12 cellular contexts compared by ENCODE assay signal in the genomic region with DNA sequence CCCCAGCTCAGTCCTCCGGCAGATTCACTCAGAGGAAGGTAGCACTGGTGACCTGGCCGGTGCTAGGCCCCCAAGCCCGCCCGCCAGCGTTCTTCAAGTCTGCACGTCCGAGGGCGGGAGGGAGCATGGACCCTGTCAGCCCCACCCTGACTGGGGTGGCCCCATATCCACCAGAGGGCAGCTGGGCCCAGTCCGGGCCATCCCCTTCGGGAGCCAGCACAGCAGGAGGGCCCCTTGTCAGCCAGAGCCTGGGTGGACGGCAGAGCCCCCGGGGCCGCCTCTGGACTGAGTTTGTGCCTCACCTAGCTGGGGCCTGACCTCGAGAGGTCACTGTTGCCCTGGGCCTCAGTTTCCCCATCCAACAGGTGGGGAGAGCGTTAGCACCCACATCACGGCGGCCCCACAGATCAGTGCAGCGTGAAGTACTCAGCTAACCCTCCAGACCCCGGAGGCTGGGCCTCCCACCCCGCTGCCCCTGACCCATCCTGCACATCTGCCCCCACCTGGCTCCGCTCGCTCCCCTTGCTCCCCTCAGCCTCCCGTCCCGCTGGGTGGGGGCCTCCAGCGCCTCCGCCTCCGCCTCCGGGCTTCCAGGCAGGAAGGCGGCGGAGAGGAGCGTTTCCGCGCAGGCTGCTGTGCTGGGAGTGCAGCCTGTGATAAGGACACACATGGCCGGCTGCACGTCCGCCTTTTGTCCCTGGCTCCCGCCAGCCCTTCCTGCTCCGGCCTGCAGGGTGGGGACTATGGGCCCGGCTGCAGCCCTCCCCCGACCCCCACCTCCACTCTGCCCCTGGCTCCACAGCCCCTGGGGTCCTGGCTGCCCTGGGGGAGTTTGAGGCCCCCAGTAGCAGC. TPM values are rescaled to one million over a fixed set of nuclear protein-coding genes. Genes with fewer than 3 reads are reported as not detected.
DNase-seq lines count a peak whose midpoint lies in the region; ATAC-seq and TF ChIP-seq lines count a peak whose summit lies in the region.
"Had no signal": no experiment of that assay in that cellular context is flagged by ENCODE, and none has a peak within 500 bp of the region (broad histone marks: within the 10 kb centered on the region; RNA-seq: fewer than 3 reads in every experiment).

No MANE protein-coding gene starts in this region.

- TF ChIP-seq POLR2A in erythroblast (IDR thresholded peaks at IDR 0.05; ENCODE audit: low read length) (peak; percentile 21), upper lobe of left lung (IDR thresholded peaks at IDR 0.05) (peak in 1 of 4 donors; percentile 46)

- no peaks in the 10 kb centered on the region for H3K27me3 ChIP-seq in mesendoderm (ENCODE audit: insufficient read depth, low read length, poor library complexity)
- peaks cover 0 to 9% (median 0%) of the 10 kb centered on the region in 4 donors for H3K27me3 ChIP-seq in upper lobe of left lung

- no peak overlapping the region for H2BK15ac ChIP-seq in mesendoderm (replicated peaks; ENCODE audit: low read depth)

- no peak overlapping the region for H4K5ac ChIP-seq in mesendoderm (ENCODE audit: low read length)

- no peak overlapping the region for H3K4ac ChIP-seq in mesendoderm (ENCODE audit: low read depth, low read length)

- H3K9me3 ChIP-seq in upper lobe of left lung, result no peaks in the 10 kb centered on the region
- H3K9me3 ChIP-seq: neutrophil had no signal

- TF ChIP-seq CTCF in upper lobe of left lung (IDR thresholded peaks at IDR 0.05), result peak in 4 of 6 experiments; percentile 11 to 52 (median 38)

- peak; percentile 75 to 99 (median 95) for TF ChIP-seq EP300 in upper lobe of left lung (IDR thresholded peaks at IDR 0.05)

- H3K23ac ChIP-seq in mesendoderm (ENCODE audit: low read length), result no peak overlapping the region

- H3K36me3 ChIP-seq in mesendoderm (ENCODE audit: control insufficient read depth, insufficient read depth, low read length) (no peaks in the 10 kb centered on the region), upper lobe of left lung (no peaks in the 10 kb centered on the region)
- H3K36me3 ChIP-seq: neutrophil had no signal

- peak overlapping the region; percentile 67 for H3K56ac ChIP-seq in mesendoderm (ENCODE audit: low read length)

- no peak overlapping the region for H2BK120ac ChIP-seq in mesendoderm (ENCODE audit: low read depth, low read length)

- no peak overlapping the region for H4K8ac ChIP-seq in mesendoderm (ENCODE audit: low read depth, low read length)

- WGBS in mesendoderm (ENCODE audit: extremely low coverage, insufficient coverage, low lambda C conversion rate), result no CpG with 5 or more reads among the region's 40 CpGs
- 28 to 48% methylated on average over 9 to 28 of the region's 40 CpGs for WGBS in upper lobe of left lung, 2 donors

- H3K4me2 ChIP-seq in mesendoderm (ENCODE audit: low read length), result no peak overlapping the region

- no peak overlapping the region for H3K9ac ChIP-seq in mesendoderm (ENCODE audit: low read length)

- no peaks in the 10 kb centered on the region for H3K79me2 ChIP-seq in mesendoderm (ENCODE audit: control insufficient read depth, insufficient read depth, low read length)

- H3K18ac ChIP-seq in mesendoderm (ENCODE audit: low read length), result no peak overlapping the region

- H2AK5ac ChIP-seq in mesendoderm (ENCODE audit: low read length), result no peak overlapping the region

- H3K4me1 ChIP-seq in mesendoderm (ENCODE audit: control insufficient read depth, low read depth, low read length) (no peaks in the 10 kb centered on the region), upper lobe of left lung (peaks cover 28 to 79% (median 42%) of the 10 kb centered on the region in 4 donors)

- ATAC-seq in upper lobe of left lung (ENCODE audit: low FRiP score in 2 of 2), result peak in 1 of 2 donors; percentile 27
- no peak for ATAC-seq in GM21786 (IDR thresholded peaks at IDR 0.05; ENCODE audit: unreplicated experiment)
- no peak for ATAC-seq in HG03354 (IDR thresholded peaks at IDR 0.05; ENCODE audit: poor library complexity, severe bottlenecking, unreplicated experiment)
- ATAC-seq: activated naive CD8-positive, alpha-beta T cell treated with anti-CD3 and anti-CD28 coated beads, Interleukin-2, amount 50 U/mL, for 24 hours had no signal

- H3K27ac ChIP-seq in mesendoderm (ENCODE audit: low read depth, low read length) (no peak overlapping the region), upper lobe of left lung (peak overlapping the region; percentile 84 to 93 (median 90))
- H3K27ac ChIP-seq: 22Rv1 had no signal

- DNase-seq in DMS53 (lab: John Stamatoyannopoulos, UW) (peak; percentile 27), DMS53 treated with DMSO at 0.1 percent for 48 hours (lab: John Stamatoyannopoulos, UW; ENCODE audit: unreplicated experiment) (no peak), erythroblast (lab: John Stamatoyannopoulos, UW) (peak; percentile 52 to 73), mesendoderm (no peak), upper lobe of left lung (peak; percentile 63 to 86), NAMALWA (ENCODE audit: low spot score) (no peak)
- DNase-seq: activated naive CD8-positive, alpha-beta T cell treated with anti-CD3 and anti-CD28 coated beads, Interleukin-2, amount 50 U/mL, for 24 hours; MM.1S had no signal

- no peak overlapping the region for H2BK5ac ChIP-seq in mesendoderm (ENCODE audit: low read length)

- no peak overlapping the region for H3K4me3 ChIP-seq in mesendoderm (ENCODE audit: low read length)
- peak overlapping the region; percentile 22 to 51 (median 44) for H3K4me3 ChIP-seq in upper lobe of left lung

- no peaks in the 10 kb centered on the region for H3K79me1 ChIP-seq in mesendoderm (ENCODE audit: low read length)

RNA-seq across cellular contexts. Expression of a gene that starts 16.6 kb away (rescaled TPM):
- polyA plus RNA-seq in mesendoderm (2013, experiment 1 of 2), result 14.0 TPM
- polyA plus RNA-seq in mesendoderm (2013, experiment 2 of 2), result 13.6 TPM
- 100 to 1,000 TPM in 5 of 6 donors, 10 to 100 TPM in 1; 77.9 to 321 (median 165) TPM for total RNA-seq in upper lobe of left lung

RNA-seq across cellular contexts. Expression of a gene that starts 41.1 kb away (rescaled TPM):
- polyA plus RNA-seq in mesendoderm (2013, experiment 1 of 2), result 14.1 TPM
- 14.3 TPM for polyA plus RNA-seq in mesendoderm (2013, experiment 2 of 2)
- 100 to 1,000 TPM in 5 of 6 donors, 10 to 100 TPM in 1; 70.2 to 242 (median 140) TPM for total RNA-seq in upper lobe of left lung

Comparison
In these comparisons a context has a peak if more than half of its experiments do, and no peak if none do; other contexts are left out.
1. DNase-seq: peak in DMS53 (single experiment), erythroblast (2 of 2) and upper lobe of left lung (2 of 2); none in DMS53 treated with DMSO at 0.1 percent for 48 hours (single experiment), mesendoderm (single experiment) and NAMALWA (single experiment).